In genomic region chr16:12122202-12122601, GRCh38 we compare ENCODE assay signal across 37 cellular contexts.
"Had no signal": no experiment of that assay in that cellular context is flagged by ENCODE, and none has a peak within 500 bp of the region (broad histone marks: within the 10 kb centered on the region; RNA-seq: fewer than 3 reads in every experiment).

No MANE protein-coding gene starts in this region.

- H3K9me3 Mint-ChIP-seq: activated B cell treated with CpG ODN at 0.5 μM for 24 hours; activated CD4-positive, alpha-beta memory T cell treated with anti-CD3 and anti-CD28 coated beads for 36 hours; activated naive CD4-positive, alpha-beta T cell treated with anti-CD3 and anti-CD28 coated beads, Interleukin-2, amount 10 ng/mL, durations not matched to agents 7 days and 5 days; activated naive CD8-positive, alpha-beta T cell treated with anti-CD3 and anti-CD28 coated beads, Interleukin-2, amount 50 U/mL, for 24 hours; activated T-cell treated with anti-CD3 and anti-CD28 coated beads, Interleukin-2, amount 50 U/mL, for 4 hours; T-cell had no signal

- H3K4me3 ChIP-seq: PC-9 had no signal

- DNase-seq: activated B cell treated with CpG ODN at 0.5 μM for 24 hours; activated CD4-positive, alpha-beta memory T cell treated with anti-CD3 and anti-CD28 coated beads for 36 hours; activated CD4-positive, alpha-beta T cell treated with anti-CD3 and anti-CD28 coated beads for 4 hours; activated CD4-positive, alpha-beta T cell treated with anti-CD3 and anti-CD28 coated beads, Interleukin-2, amount 50 U/mL, for 1 hour; activated CD4-positive, CD25-positive, alpha-beta regulatory T cell treated with anti-CD3 and anti-CD28 coated beads, Interleukin-2, amount 50 U/mL, for 72 hours; activated CD8-positive, alpha-beta memory T cell treated with anti-CD3 and anti-CD28 coated beads, Interleukin-2, amount 50 U/mL, for 4 hours; activated effector memory CD4-positive, alpha-beta T cell treated with Interleukin-2 at 50 U/mL for 16 hours; activated naive CD4-positive, alpha-beta T cell treated with anti-CD3 and anti-CD28 coated beads, Interleukin-2, amount 10 ng/mL, durations not matched to agents 7 days and 5 days; activated naive CD8-positive, alpha-beta T cell treated with anti-CD3 and anti-CD28 coated beads, Interleukin-2, amount 50 U/mL, for 24 hours; activated T-cell treated with anti-CD3 and anti-CD28 coated beads for 4 hours; activated T-cell treated with anti-CD3 and anti-CD28 coated beads, Interleukin-2, amount 50 U/mL, for 4 hours; amniotic stem cell; brain microvascular endothelial cell; central memory CD4-positive, alpha-beta T cell; MM.1S; NCI-H1092 treated with DMSO at 0.1 percent for 48 hours; NCI-H1417; NCI-H146; NCI-H187; NCI-H2029 treated with DMSO at 0.1 percent for 48 hours; NCI-H2107; NCI-H2171; NCI-H510A; NCI-H526; NCI-H748 treated with DMSO at 0.1 percent for 48 hours; NK-92 treated with Interleukin-12 subunit alpha and Interleukin-12 subunit beta, amount 100 ng/mL, for 24 hours; PC-9; SIG-M5; T-cell; T-helper 2 cell; T-helper 9 cell had no signal

- H3K36me3 Mint-ChIP-seq: activated naive CD4-positive, alpha-beta T cell treated with anti-CD3 and anti-CD28 coated beads, Interleukin-2, amount 10 ng/mL, durations not matched to agents 7 days and 5 days; activated naive CD8-positive, alpha-beta T cell had no signal

- FAIRE-seq: RCC 7860 had no signal

- H3K27ac ChIP-seq: brain microvascular endothelial cell, PC-9, RWPE1, VCaP had no signal

- H3K4me3 Mint-ChIP-seq: activated B cell treated with CpG ODN at 0.5 μM for 24 hours; activated CD4-positive, alpha-beta memory T cell treated with anti-CD3 and anti-CD28 coated beads for 36 hours; activated naive CD4-positive, alpha-beta T cell treated with anti-CD3 and anti-CD28 coated beads, Interleukin-2, amount 10 ng/mL, durations not matched to agents 7 days and 5 days; activated naive CD8-positive, alpha-beta T cell; activated naive CD8-positive, alpha-beta T cell treated with anti-CD3 and anti-CD28 coated beads, Interleukin-2, amount 50 U/mL, for 24 hours; activated T-cell treated with anti-CD3 and anti-CD28 coated beads, Interleukin-2, amount 50 U/mL, for 4 hours; T-cell had no signal

- H3K27me3 ChIP-seq: brain microvascular endothelial cell had no signal

- H3K27ac Mint-ChIP-seq: activated B cell treated with CpG ODN at 0.5 μM for 24 hours; activated CD4-positive, alpha-beta memory T cell treated with anti-CD3 and anti-CD28 coated beads for 36 hours; activated naive CD4-positive, alpha-beta T cell treated with anti-CD3 and anti-CD28 coated beads, Interleukin-2, amount 10 ng/mL, durations not matched to agents 7 days and 5 days; activated naive CD8-positive, alpha-beta T cell; activated naive CD8-positive, alpha-beta T cell treated with anti-CD3 and anti-CD28 coated beads, Interleukin-2, amount 50 U/mL, for 24 hours; T-cell had no signal

- H3K27me3 Mint-ChIP-seq: activated B cell treated with CpG ODN at 0.5 μM for 24 hours; activated CD4-positive, alpha-beta memory T cell treated with anti-CD3 and anti-CD28 coated beads for 36 hours; activated naive CD4-positive, alpha-beta T cell treated with anti-CD3 and anti-CD28 coated beads, Interleukin-2, amount 10 ng/mL, durations not matched to agents 7 days and 5 days; activated naive CD8-positive, alpha-beta T cell; activated naive CD8-positive, alpha-beta T cell treated with anti-CD3 and anti-CD28 coated beads, Interleukin-2, amount 50 U/mL, for 24 hours; T-cell had no signal

- H3K4me1 Mint-ChIP-seq: activated naive CD4-positive, alpha-beta T cell treated with anti-CD3 and anti-CD28 coated beads, Interleukin-2, amount 10 ng/mL, durations not matched to agents 7 days and 5 days had no signal

- H3K36me3 ChIP-seq: brain microvascular endothelial cell had no signal

- ATAC-seq: activated naive CD8-positive, alpha-beta T cell treated with anti-CD3 and anti-CD28 coated beads, Interleukin-2, amount 50 U/mL, for 24 hours; activated T-cell treated with anti-CD3 and anti-CD28 coated beads, Interleukin-2, amount 50 U/mL, for 4 hours; Right ventricle myocardium inferior; SK-N-SH treated with all-trans-retinoic acid at 6 μM for 48 hours; T-cell had no signal
